20 cellular contexts compared by ENCODE assay signal in genomic region chr1:93829061-93829460, GRCh38.
"Had no signal": no experiment of that assay in that cellular context is flagged by ENCODE, and none has a peak within 500 bp of the region (broad histone marks: within the 10 kb centered on the region; RNA-seq: fewer than 3 reads in every experiment).

No MANE protein-coding gene starts in this region.

- H3K9me3 ChIP-seq: thyroid gland, vagina had no signal

- H3K4me3 ChIP-seq: left ventricle myocardium inferior, thyroid gland, vagina had no signal

- H3K4me1 Mint-ChIP-seq: central memory CD8-positive, alpha-beta T cell had no signal

- H3K4me1 ChIP-seq: left ventricle myocardium inferior, thyroid gland, vagina had no signal

- H3K27me3 ChIP-seq: brain microvascular endothelial cell, thyroid gland, vagina had no signal

- H3K4me3 Mint-ChIP-seq: activated T-helper 1 cell treated with anti-CD3 and anti-CD28 coated beads, Interleukin-12 subunit alpha, Interleukin-12 subunit beta, Interleukin-2, Interleukin-4 antibody, amounts not matched to agents 30 ng/mL and 10 ng/mL and 1 ng/mL, durations not matched to agents 14 hours and 24 hours and 36 hours; central memory CD8-positive, alpha-beta T cell; natural killer cell treated with Interleukin-12 subunit alpha and Interleukin-12 subunit beta and Interleukin-15 and Interleukin-18, amount 100 ng/mL, for 72 hours; stimulated activated naive B cell treated with anti-CD40 and anti-IgM and Interleukin-4, amounts not matched to agents 10 μg/mL and 1 μg/mL and 100 μg/mL, for 72 hours had no signal

- DNase-seq: activated CD4-positive, alpha-beta T cell treated with anti-CD3 and anti-CD28 coated beads, Interleukin-2, amount 50 U/mL, for 1 hour; activated CD8-positive, alpha-beta memory T cell treated with anti-CD3 and anti-CD28 coated beads for 24 hours; anterior cingulate cortex; brain microvascular endothelial cell; effector CD8-positive, alpha-beta T cell; islet precursor cell; left ventricle myocardium inferior; mesenchymal stem cell; nucleus accumbens; posterior cingulate gyrus; retina; stimulated activated CD4-positive, alpha-beta T cell treated with anti-CD3 and anti-CD28 coated beads, Interleukin-2, amount 100 ng/mL, for 48 hours; stimulated activated naive B cell treated with anti-CD40 and anti-IgM and Interleukin-4, amounts not matched to agents 10 μg/mL and 1 μg/mL and 100 μg/mL, for 72 hours; T-helper 9 cell; thyroid gland had no signal

- H3K27ac ChIP-seq: brain microvascular endothelial cell, left ventricle myocardium inferior, thyroid gland, vagina had no signal

- H3K27ac Mint-ChIP-seq: activated T-helper 1 cell treated with anti-CD3 and anti-CD28 coated beads, Interleukin-12 subunit alpha, Interleukin-12 subunit beta, Interleukin-2, Interleukin-4 antibody, amounts not matched to agents 30 ng/mL and 10 ng/mL and 1 ng/mL, durations not matched to agents 14 hours and 24 hours and 36 hours; natural killer cell treated with Interleukin-12 subunit alpha and Interleukin-12 subunit beta and Interleukin-15 and Interleukin-18, amount 100 ng/mL, for 72 hours; stimulated activated naive B cell treated with anti-CD40 and anti-IgM and Interleukin-4, amounts not matched to agents 10 μg/mL and 1 μg/mL and 100 μg/mL, for 72 hours had no signal

- ATAC-seq: activated CD4-positive, CD25-positive, alpha-beta regulatory T cell treated with anti-CD3 and anti-CD28 coated beads, Interleukin-2, amount 50 U/mL, for 24 hours; natural killer cell treated with Interleukin-12 subunit alpha and Interleukin-12 subunit beta and Interleukin-15 and Interleukin-18, amount 100 ng/mL, for 72 hours; stimulated activated naive B cell treated with anti-CD40 and anti-IgM and Interleukin-4, amounts not matched to agents 10 μg/mL and 1 μg/mL and 100 μg/mL, for 72 hours had no signal

- H3K27me3 Mint-ChIP-seq: central memory CD8-positive, alpha-beta T cell; stimulated activated naive B cell treated with anti-CD40 and anti-IgM and Interleukin-4, amounts not matched to agents 10 μg/mL and 1 μg/mL and 100 μg/mL, for 72 hours had no signal

- H3K36me3 ChIP-seq: brain microvascular endothelial cell, left ventricle myocardium inferior, thyroid gland, vagina had no signal
